ENCODE assay signal across 5 cellular contexts in genomic region chr2:217057773-217058172, GRCh38.
"Had no signal": no experiment of that assay in that cellular context is flagged by ENCODE, and none has a peak within 500 bp of the region (broad histone marks: within the 10 kb centered on the region; RNA-seq: fewer than 3 reads in every experiment).

No MANE protein-coding gene starts in this region.

- ATAC-seq: HepG2 had no signal

- H3K27ac ChIP-seq: HL-60 had no signal

- FAIRE-seq: HepG2, HTR-8/SVneo had no signal

- DNase-seq: IMR-90, KG1 had no signal
